In the genomic region with DNA sequence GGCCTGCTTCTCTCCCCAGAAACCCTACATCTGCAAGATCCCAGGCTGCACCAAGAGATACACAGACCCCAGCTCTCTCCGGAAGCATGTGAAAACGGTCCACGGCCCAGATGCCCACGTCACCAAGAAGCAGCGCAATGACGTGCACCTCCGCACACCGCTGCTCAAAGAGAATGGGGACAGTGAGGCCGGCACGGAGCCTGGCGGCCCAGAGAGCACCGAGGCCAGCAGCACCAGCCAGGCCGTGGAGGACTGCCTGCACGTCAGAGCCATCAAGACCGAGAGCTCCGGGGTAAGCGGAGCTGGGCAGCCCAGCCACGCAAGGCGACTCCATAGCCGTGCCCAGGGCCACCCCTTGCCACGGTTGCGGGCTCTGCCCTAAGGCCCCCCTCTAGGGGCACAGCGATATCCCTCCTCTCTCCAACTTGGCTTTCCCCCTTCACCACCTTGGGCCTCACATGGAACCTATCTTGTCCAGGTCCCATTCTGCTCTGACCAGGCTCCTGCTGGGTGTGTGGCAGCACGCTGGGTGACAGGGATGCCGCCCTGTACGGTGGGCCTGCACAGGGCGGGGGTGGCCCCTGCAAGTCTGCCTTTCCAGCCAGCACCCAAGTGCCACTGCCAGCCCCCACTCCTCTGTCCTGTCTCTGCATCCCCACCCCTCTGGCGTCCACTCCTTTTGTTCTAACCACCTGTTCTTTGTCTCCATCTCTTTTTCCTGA, we compare ENCODE assay signal across 15 cellular contexts.
DNase-seq lines count a peak whose midpoint lies in the region; ATAC-seq, FAIRE-seq and TF ChIP-seq lines count a peak whose summit lies in the region.
"Had no signal": no experiment of that assay in that cellular context is flagged by ENCODE, and none has a peak within 500 bp of the region (broad histone marks: within the 10 kb centered on the region; RNA-seq: fewer than 3 reads in every experiment).

No MANE protein-coding gene starts in this region.

- TF ChIP-seq CTCF in CD14-positive monocyte (IDR thresholded peaks at IDR 0.05) = no peak
- no peak for TF ChIP-seq CTCF in astrocyte (IDR thresholded peaks at IDR 0.05; ENCODE audit: insufficient read depth, low read depth, low read length)
- no peak for TF ChIP-seq CTCF in osteoblast (IDR thresholded peaks at IDR 0.05; ENCODE audit: extremely low read depth, low read depth, low read length)
- no peak for TF ChIP-seq CTCF in lower lobe of right lung (IDR thresholded peaks at IDR 0.05)
- no peak for TF ChIP-seq CTCF in upper lobe of left lung (IDR thresholded peaks at IDR 0.05)

- H3K9me3 ChIP-seq in astrocyte (ENCODE audit: insufficient read depth, low read depth, low read length) (no peaks in the 10 kb centered on the region), osteoblast (ENCODE audit: low read depth, low read length) (no peaks in the 10 kb centered on the region), lower lobe of right lung (no peaks in the 10 kb centered on the region), upper lobe of left lung (no peaks in the 10 kb centered on the region)

- ATAC-seq in lower lobe of right lung = no peak
- ATAC-seq in upper lobe of left lung (ENCODE audit: low FRiP score in 2 of 2) = no peak
- ATAC-seq: GM23338 had no signal

- H3K27me3 ChIP-seq in astrocyte (ENCODE audit: insufficient read depth, low read length) = no peaks in the 10 kb centered on the region
- H3K27me3 ChIP-seq in osteoblast (ENCODE audit: insufficient read depth, low read length) = no peaks in the 10 kb centered on the region
- no peaks in the 10 kb centered on the region for H3K27me3 ChIP-seq in lower lobe of right lung (ENCODE audit: low read depth)
- no peaks in the 10 kb centered on the region for H3K27me3 ChIP-seq in upper lobe of left lung

- no peaks in the 10 kb centered on the region for H3K36me3 Mint-ChIP-seq in activated T-cell treated with anti-CD3 and anti-CD28 coated beads, Interleukin-2, amount 50 U/mL, for 24 hours (ENCODE audit: low read depth)
- no peaks in the 10 kb centered on the region for H3K36me3 Mint-ChIP-seq in CD14-positive monocyte
- H3K36me3 Mint-ChIP-seq in astrocyte (ENCODE audit: low read depth, unreplicated experiment) = peaks cover 40% of the 10 kb centered on the region

- H3K4me2 ChIP-seq in astrocyte (ENCODE audit: low read length) = no peak overlapping the region
- no peak overlapping the region for H3K4me2 ChIP-seq in osteoblast (ENCODE audit: insufficient read depth, low read length)
- H3K4me2 ChIP-seq: GM23338 had no signal

- H3K4me1 ChIP-seq in astrocyte (ENCODE audit: insufficient read depth, low read length) (no peaks in the 10 kb centered on the region), osteoblast (ENCODE audit: insufficient read depth, low read length) (no peaks in the 10 kb centered on the region), lower lobe of right lung (no peaks in the 10 kb centered on the region), upper lobe of left lung (no peaks in the 10 kb centered on the region)

- H3K27me3 Mint-ChIP-seq in activated T-cell treated with anti-CD3 and anti-CD28 coated beads, Interleukin-2, amount 50 U/mL, for 24 hours = no peaks in the 10 kb centered on the region
- H3K27me3 Mint-ChIP-seq in CD14-positive monocyte (ENCODE audit: low read depth in 3 of 3) = peaks cover 0 to 2% (median 0%) of the 10 kb centered on the region in 3 donors
- no peaks in the 10 kb centered on the region for H3K27me3 Mint-ChIP-seq in astrocyte (ENCODE audit: low read depth, unreplicated experiment)

- no peak overlapping the region for H3K9ac ChIP-seq in astrocyte (ENCODE audit: low read length)

- TF ChIP-seq POLR2A in upper lobe of left lung (IDR thresholded peaks at IDR 0.05) = no peak

- H3K27ac ChIP-seq in astrocyte (ENCODE audit: low read depth, low read length) (no peak overlapping the region), osteoblast (ENCODE audit: low read depth, low read length) (no peak overlapping the region), lower lobe of right lung (no peak overlapping the region), upper lobe of left lung (no peak overlapping the region)
- H3K27ac ChIP-seq: 22Rv1, HL-60 had no signal

- H4K20me1 ChIP-seq in astrocyte (ENCODE audit: insufficient read depth, low read length) = peaks cover 20% of the 10 kb centered on the region
- H4K20me1 ChIP-seq in osteoblast (ENCODE audit: insufficient read depth, low read length) = no peaks in the 10 kb centered on the region

- peak; percentile 5 for DNase-seq in activated T-cell treated with anti-CD3 and anti-CD28 coated beads, Interleukin-2, amount 50 U/mL, for 24 hours
- no peak for DNase-seq in activated T-cell treated with anti-CD3 and anti-CD28 coated beads, Interleukin-2, amount 50 U/mL, for 1 hour
- DNase-seq in CD14-positive monocyte (ENCODE audit: low spot score) (peak; percentile 33), astrocyte (ENCODE audit: low read depth) (no peak), osteoblast (ENCODE audit: insufficient read length, low spot score, missing footprints) (peak; percentile 85), lower lobe of right lung (no peak), upper lobe of left lung (no peak), SK-N-DZ (ENCODE audit: low spot score) (no peak)
- DNase-seq: Calu3, DMS 273 treated with DMSO at 0.1 percent for 48 hours, H7 had no signal

- H3K27ac Mint-ChIP-seq in activated T-cell treated with anti-CD3 and anti-CD28 coated beads, Interleukin-2, amount 50 U/mL, for 24 hours = no peak overlapping the region
- no peak overlapping the region for H3K27ac Mint-ChIP-seq in CD14-positive monocyte
- peak overlapping the region; percentile 47 for H3K27ac Mint-ChIP-seq in astrocyte (ENCODE audit: unreplicated experiment)
- H3K27ac Mint-ChIP-seq: GM23338 had no signal

- H3K4me1 Mint-ChIP-seq in activated T-cell treated with anti-CD3 and anti-CD28 coated beads, Interleukin-2, amount 50 U/mL, for 24 hours (ENCODE audit: low read depth) = no peaks in the 10 kb centered on the region
- H3K4me1 Mint-ChIP-seq in CD14-positive monocyte (no peaks in the 10 kb centered on the region), astrocyte (ENCODE audit: low read depth, unreplicated experiment) (peaks cover 7% of the 10 kb centered on the region)

- FAIRE-seq in astrocyte (lab: Jason Lieb, UNC) = no peak
- FAIRE-seq: GM18507 had no signal

- no peak overlapping the region for H3K4me3 Mint-ChIP-seq in activated T-cell treated with anti-CD3 and anti-CD28 coated beads, Interleukin-2, amount 50 U/mL, for 24 hours
- H3K4me3 Mint-ChIP-seq in CD14-positive monocyte (no peak overlapping the region), astrocyte (ENCODE audit: unreplicated experiment) (no peak overlapping the region)
- H3K4me3 Mint-ChIP-seq: GM23338 had no signal

- intact Hi-C loops in CD14-positive monocyte (cut with micrococcal nuclease) (no loop called here), lower lobe of right lung (cut with DNase I) (no loop called here)

- H2AFZ ChIP-seq in astrocyte (ENCODE audit: low read depth, low read length) = no peak overlapping the region
- H2AFZ ChIP-seq in osteoblast (ENCODE audit: low read length) = no peak overlapping the region
- H2AFZ ChIP-seq: GM23338 had no signal

- WGBS in upper lobe of left lung, 2 donors = 96% methylated on average over 6 to 22 of the region's 28 CpGs

- H3K79me2 ChIP-seq in astrocyte (ENCODE audit: insufficient read depth, low read length) (no peaks in the 10 kb centered on the region), osteoblast (ENCODE audit: insufficient read depth, low read length) (no peaks in the 10 kb centered on the region)

- no peak for TF ChIP-seq EP300 in upper lobe of left lung (IDR thresholded peaks at IDR 0.05)

- H3K4me3 ChIP-seq in astrocyte (ENCODE audit: insufficient read depth, low read depth, low read length) (no peak overlapping the region), osteoblast (ENCODE audit: insufficient read depth, low read length) (no peak overlapping the region), lower lobe of right lung (no peak overlapping the region), upper lobe of left lung (no peak overlapping the region)
- H3K4me3 ChIP-seq: GM23338 had no signal

- no peaks in the 10 kb centered on the region for H3K9me3 Mint-ChIP-seq in activated T-cell treated with anti-CD3 and anti-CD28 coated beads, Interleukin-2, amount 50 U/mL, for 24 hours
- peaks cover 0 to 11% (median 6%) of the 10 kb centered on the region in 7 donors for H3K9me3 Mint-ChIP-seq in CD14-positive monocyte
- peaks cover 2% of the 10 kb centered on the region for H3K9me3 Mint-ChIP-seq in astrocyte (ENCODE audit: unreplicated experiment)
- H3K9me3 Mint-ChIP-seq: GM23338 had no signal

- peaks cover 15% of the 10 kb centered on the region for H3K36me3 ChIP-seq in astrocyte (ENCODE audit: insufficient read depth, low read length)
- peaks cover 60% of the 10 kb centered on the region for H3K36me3 ChIP-seq in osteoblast (ENCODE audit: insufficient read depth, low read length)
- no peaks in the 10 kb centered on the region for H3K36me3 ChIP-seq in lower lobe of right lung
- peaks cover 0 to 3% (median 0%) of the 10 kb centered on the region in 4 donors for H3K36me3 ChIP-seq in upper lobe of left lung

Comparison
In these comparisons a context has a peak if more than half of its experiments do, and no peak if none do; other contexts are left out.
1. DNase-seq: peak in activated T-cell treated with anti-CD3 and anti-CD28 coated beads, Interleukin-2, amount 50 U/mL, for 24 hours (single experiment), CD14-positive monocyte (single experiment) and osteoblast (single experiment); none in activated T-cell treated with anti-CD3 and anti-CD28 coated beads, Interleukin-2, amount 50 U/mL, for 1 hour (single experiment), astrocyte (single experiment), lower lobe of right lung (single experiment), upper lobe of left lung (0 of 2) and SK-N-DZ (single experiment).